1 cellular context compared by ENCODE assay signal in genomic region chr4:26503427-26503826, GRCh38.
TF ChIP-seq lines count a peak whose summit lies in the region.

No MANE protein-coding gene starts in this region.

TF ChIP-seq in IMR-90, 13 proteins besides CTCF, POLR2A, EP300 and RAD21 (continued from another document):
- TF ChIP-seq USF2 (IDR thresholded peaks at IDR 0.05; ENCODE audit: low read depth, low read length): no peak
- TF ChIP-seq FOS (IDR thresholded peaks at IDR 0.05; ENCODE audit: low read depth, low read length): no peak
- no peak for TF ChIP-seq SMC3 (IDR thresholded peaks at IDR 0.05; ENCODE audit: low read depth, low read length)
- no peak for TF ChIP-seq MAFK (IDR thresholded peaks at IDR 0.05; ENCODE audit: low read depth, low read length)
- no peak for TF ChIP-seq ELK1 (IDR thresholded peaks at IDR 0.05; ENCODE audit: borderline replicate concordance, low read depth, low read length)
- TF ChIP-seq MAZ (IDR thresholded peaks at IDR 0.05; ENCODE audit: borderline replicate concordance, low read depth, low read length): no peak
TF ChIP-seq in IMR-90: peak in this region for 0.
